Comparison of ENCODE assay signal across 21 cellular contexts in the genomic region with DNA sequence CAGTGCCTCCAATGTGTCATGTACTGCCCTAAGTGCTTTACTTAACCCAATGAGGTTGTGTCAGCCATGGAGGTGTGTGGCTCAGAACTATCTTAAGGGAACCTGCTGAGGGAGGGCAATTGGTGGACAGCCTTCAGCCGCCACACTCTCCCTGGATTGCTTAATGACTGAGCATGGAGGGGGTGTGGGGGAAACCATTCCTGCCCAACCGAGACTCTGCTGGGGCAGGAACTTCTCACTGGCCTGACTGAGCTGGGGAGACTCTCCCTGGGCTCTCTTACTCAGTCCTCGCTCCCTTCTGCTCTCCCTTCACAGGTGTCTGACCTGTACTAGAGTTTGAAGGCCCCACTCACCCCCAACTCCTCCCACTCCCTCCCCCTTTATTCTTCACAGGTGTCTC.
"Had no signal": no experiment of that assay in that cellular context is flagged by ENCODE, and none has a peak within 500 bp of the region (broad histone marks: within the 10 kb centered on the region; RNA-seq: fewer than 3 reads in every experiment).

No MANE protein-coding gene starts in this region.

- H3K4me3 ChIP-seq: dorsolateral prefrontal cortex, heart left ventricle, lower lobe of right lung, pancreas, right lobe of liver, thoracic aorta, tibial nerve, upper lobe of right lung, uterus had no signal

- H3K27me3 Mint-ChIP-seq: stimulated activated naive B cell treated with anti-CD40 and anti-IgM and Interleukin-4, amounts not matched to agents 10 μg/mL and 1 μg/mL and 100 μg/mL, for 72 hours; stimulated activated naive CD8-positive, alpha-beta T cell treated with anti-CD3 and anti-CD28 coated beads, Interleukin-15, Interleukin-2, amounts not matched to agents 100 ng/mL and 50 ng/mL, for 24 hours had no signal

- DNase-seq: dorsolateral prefrontal cortex; effector CD4-positive, alpha-beta T cell; heart left ventricle; hippocampal formation; kidney glomerular epithelial cell; left ventricle myocardium superior; lower lobe of right lung; natural killer cell; pancreas; right lobe of liver; small intestine; stimulated activated CD4-positive, alpha-beta T cell treated with anti-CD3 and anti-CD28 coated beads, Interleukin-15, amount 100 ng/mL, for 24 hours; stimulated activated CD4-positive, alpha-beta T cell treated with anti-CD3 and anti-CD28 coated beads, Interleukin-2, amount 100 ng/mL, for 48 hours; stimulated activated naive B cell treated with anti-CD40 and anti-IgM and Interleukin-4, amounts not matched to agents 10 μg/mL and 1 μg/mL and 100 μg/mL, for 72 hours; upper lobe of right lung; uterus had no signal

- H3K27me3 ChIP-seq: dorsolateral prefrontal cortex, heart left ventricle, neutrophil, pancreas, right lobe of liver, tibial nerve, upper lobe of right lung, uterus had no signal

- ATAC-seq: heart left ventricle; left ventricle myocardium superior; lower lobe of right lung; natural killer cell; pancreas; right lobe of liver; stimulated activated naive B cell treated with anti-CD40 and anti-IgM and Interleukin-4, amounts not matched to agents 10 μg/mL and 1 μg/mL and 100 μg/mL, for 72 hours; upper lobe of right lung had no signal

- H3K27ac Mint-ChIP-seq: natural killer cell; progenitor cell of endocrine pancreas; stimulated activated naive B cell treated with anti-CD40 and anti-IgM and Interleukin-4, amounts not matched to agents 10 μg/mL and 1 μg/mL and 100 μg/mL, for 72 hours; stimulated activated naive CD8-positive, alpha-beta T cell treated with anti-CD3 and anti-CD28 coated beads, Interleukin-15, Interleukin-2, amounts not matched to agents 100 ng/mL and 50 ng/mL, for 24 hours had no signal

- H3K4me3 Mint-ChIP-seq: natural killer cell; stimulated activated naive B cell treated with anti-CD40 and anti-IgM and Interleukin-4, amounts not matched to agents 10 μg/mL and 1 μg/mL and 100 μg/mL, for 72 hours; stimulated activated naive CD8-positive, alpha-beta T cell treated with anti-CD3 and anti-CD28 coated beads, Interleukin-15, Interleukin-2, amounts not matched to agents 100 ng/mL and 50 ng/mL, for 24 hours had no signal

- H3K9me3 Mint-ChIP-seq: natural killer cell; stimulated activated naive B cell treated with anti-CD40 and anti-IgM and Interleukin-4, amounts not matched to agents 10 μg/mL and 1 μg/mL and 100 μg/mL, for 72 hours; stimulated activated naive CD8-positive, alpha-beta T cell treated with anti-CD3 and anti-CD28 coated beads, Interleukin-15, Interleukin-2, amounts not matched to agents 100 ng/mL and 50 ng/mL, for 24 hours had no signal

- H3K36me3 ChIP-seq: heart left ventricle, lower lobe of right lung, neutrophil, pancreas, right lobe of liver, thoracic aorta, upper lobe of right lung, uterus had no signal

- H3K36me3 Mint-ChIP-seq: natural killer cell; stimulated activated naive B cell treated with anti-CD40 and anti-IgM and Interleukin-4, amounts not matched to agents 10 μg/mL and 1 μg/mL and 100 μg/mL, for 72 hours had no signal

- H3K4me1 ChIP-seq: right lobe of liver, uterus had no signal

- H3K27ac ChIP-seq: dorsolateral prefrontal cortex, heart left ventricle, lower lobe of right lung, neutrophil, pancreas, right lobe of liver, thoracic aorta, tibial nerve, upper lobe of right lung, uterus had no signal

- H3K9me3 ChIP-seq: heart left ventricle, lower lobe of right lung, neutrophil, pancreas, right lobe of liver, thoracic aorta, tibial nerve, upper lobe of right lung, uterus had no signal
